35 cellular contexts compared by ENCODE assay signal in the genomic region with DNA sequence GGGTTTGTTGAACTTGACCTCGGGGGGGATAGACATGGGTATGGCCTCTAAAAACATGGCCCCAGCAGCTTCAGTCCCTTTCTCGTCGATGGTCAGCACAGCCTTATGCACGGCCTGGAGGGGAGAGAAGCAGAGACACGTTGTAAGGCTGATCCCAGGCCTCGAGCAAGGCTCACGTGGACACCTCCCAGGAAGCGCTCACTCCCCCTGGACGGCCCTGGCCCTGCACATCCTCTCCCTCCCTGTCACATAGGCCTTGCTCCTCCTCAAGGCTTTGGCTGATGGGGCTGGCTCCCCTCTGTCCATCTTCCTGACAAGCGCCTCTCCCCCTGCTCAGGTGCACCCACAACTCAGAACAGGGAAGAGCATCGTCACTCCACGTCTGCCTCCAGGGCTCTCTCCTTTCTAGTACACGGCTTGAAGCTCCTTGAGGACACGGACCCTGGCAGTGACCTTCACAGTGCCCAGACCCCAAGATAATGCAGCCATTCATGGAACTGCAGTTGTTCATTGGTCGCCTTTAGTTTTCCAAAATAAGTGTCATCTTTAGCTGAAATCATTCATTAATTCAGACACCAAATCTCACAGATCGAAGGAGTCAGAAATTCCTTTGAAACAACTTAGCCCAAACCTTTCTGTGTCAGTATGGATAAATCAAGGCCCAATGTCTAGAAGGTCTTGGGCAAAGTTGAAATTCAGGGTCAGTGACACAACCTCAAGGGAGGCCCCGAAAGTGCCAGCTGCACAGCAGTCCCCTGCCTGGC. TPM values are rescaled to one million over a fixed set of nuclear protein-coding genes. Genes with fewer than 3 reads are reported as not detected.
"Had no signal": no experiment of that assay in that cellular context is flagged by ENCODE, and none has a peak within 500 bp of the region (broad histone marks: within the 10 kb centered on the region; RNA-seq: fewer than 3 reads in every experiment).

No MANE protein-coding gene starts in this region.

- H2AFZ ChIP-seq: parathyroid adenoma had no signal

- H3K36me3 ChIP-seq: breast epithelium, esophagus squamous epithelium, right atrium auricular region, thyroid gland, vagina had no signal

- H3K79me2 ChIP-seq: parathyroid adenoma had no signal

- H3K9me3 ChIP-seq: breast epithelium, esophagus squamous epithelium, heart right ventricle, left lung, right atrium auricular region, spleen, stomach, thyroid gland, upper lobe of left lung, vagina had no signal

- H3K4me3 ChIP-seq: breast epithelium, esophagus squamous epithelium, heart right ventricle, left lung, right atrium auricular region, spleen, stomach, thyroid gland, upper lobe of left lung, vagina had no signal

- H3K36me3 Mint-ChIP-seq: activated CD4-positive, alpha-beta memory T cell treated with anti-CD3 and anti-CD28 coated beads for 36 hours; mesothelial cell of epicardium; naive B cell had no signal

- DNase-seq: activated CD4-positive, alpha-beta memory T cell treated with anti-CD3 and anti-CD28 coated beads for 36 hours; activated CD4-positive, alpha-beta T cell treated with anti-CD3 and anti-CD28 coated beads, Interleukin-2, amount 10 ng/mL, durations not matched to agents 24 days and 14 days; activated naive CD4-positive, alpha-beta T cell treated with Interleukin-2 at 50 U/mL for 16 hours; activated T-cell treated with anti-CD3 and anti-CD28 coated beads, Interleukin-2, amount 50 U/mL, for 4 hours; effector CD8-positive, alpha-beta T cell; esophagus squamous epithelium; foreskin melanocyte; heart right ventricle; kidney glomerular epithelial cell; naive B cell; nephron progenitor cell; occipital lobe; spleen; stimulated activated CD4-positive, alpha-beta T cell treated with anti-CD3 and anti-CD28 coated beads, Interleukin-2, amount 100 ng/mL, for 48 hours; stomach; thyroid gland; upper lobe of left lung had no signal

- H3K27ac Mint-ChIP-seq: activated CD4-positive, alpha-beta T cell treated with anti-CD3 and anti-CD28 coated beads, Interleukin-2, amount 10 ng/mL, durations not matched to agents 24 days and 14 days; activated T-helper 2 cell treated with anti-CD3 and anti-CD28 coated beads, Interferon-gamma antibody, Interleukin-2, Interleukin-4, amounts not matched to agents 10 μg/mL and 5 μg/mL and 100 μg/mL, durations not matched to agents 14 hours and 24 hours and 36 hours; mesothelial cell of epicardium; naive B cell; nephron progenitor cell had no signal

- H3K4me3 Mint-ChIP-seq: activated CD4-positive, alpha-beta T cell treated with anti-CD3 and anti-CD28 coated beads, Interleukin-2, amount 10 ng/mL, durations not matched to agents 24 days and 14 days; activated T-cell treated with anti-CD3 and anti-CD28 coated beads, Interleukin-2, amount 50 U/mL, for 4 hours; central memory CD8-positive, alpha-beta T cell; mesothelial cell of epicardium; nephron progenitor cell had no signal

- H3K4me1 Mint-ChIP-seq: activated CD4-positive, alpha-beta T cell treated with anti-CD3 and anti-CD28 coated beads, Interleukin-2, amount 10 ng/mL, durations not matched to agents 24 days and 14 days; central memory CD8-positive, alpha-beta T cell; mesothelial cell of epicardium; naive B cell had no signal

- ATAC-seq: activated T-cell treated with anti-CD3 and anti-CD28 coated beads, Interleukin-2, amount 50 U/mL, for 4 hours; heart right ventricle; left lung had no signal

- H3K4me1 ChIP-seq: breast epithelium, parathyroid adenoma, right atrium auricular region, vagina had no signal

- H3K9ac ChIP-seq: parathyroid adenoma had no signal

- FAIRE-seq: colon, endometrium, TTC549 had no signal

- H3K9me3 Mint-ChIP-seq: activated CD4-positive, alpha-beta memory T cell treated with anti-CD3 and anti-CD28 coated beads for 36 hours; activated CD4-positive, alpha-beta T cell treated with anti-CD3 and anti-CD28 coated beads, Interleukin-2, amount 10 ng/mL, durations not matched to agents 24 days and 14 days; activated T-cell treated with anti-CD3 and anti-CD28 coated beads, Interleukin-2, amount 50 U/mL, for 4 hours; activated T-helper 2 cell treated with anti-CD3 and anti-CD28 coated beads, Interferon-gamma antibody, Interleukin-2, Interleukin-4, amounts not matched to agents 10 μg/mL and 5 μg/mL and 100 μg/mL, durations not matched to agents 14 hours and 24 hours and 36 hours; central memory CD8-positive, alpha-beta T cell; mesothelial cell of epicardium; nephron progenitor cell had no signal

- H3K27ac ChIP-seq: breast epithelium, epithelial cell of prostate, esophagus squamous epithelium, heart right ventricle, left lung, parathyroid adenoma, right atrium auricular region, spleen, stomach, thyroid gland, upper lobe of left lung, vagina, VCaP had no signal

- H3K27me3 ChIP-seq: breast epithelium, left lung, right atrium auricular region, spleen, stomach, thyroid gland, upper lobe of left lung, vagina had no signal

- H3K27me3 Mint-ChIP-seq: activated CD4-positive, alpha-beta memory T cell treated with anti-CD3 and anti-CD28 coated beads for 36 hours; activated CD4-positive, alpha-beta T cell treated with anti-CD3 and anti-CD28 coated beads, Interleukin-2, amount 10 ng/mL, durations not matched to agents 24 days and 14 days had no signal

RNA-seq across cellular contexts. Expression of gene SERPINA1, which starts 9.7 kb away (rescaled TPM):
- total RNA-seq: dermis microvascular lymphatic vessel endothelial cell, lung microvascular endothelial cell, pulmonary artery endothelial cell had no signal

RNA-seq across cellular contexts. Expression of gene SERPINA2, which starts 12.2 kb away (rescaled TPM):
- total RNA-seq: activated CD4-positive, alpha-beta memory T cell treated with anti-CD3 and anti-CD28 coated beads for 36 hours; activated CD4-positive, alpha-beta T cell treated with anti-CD3 and anti-CD28 coated beads, Interleukin-2, amount 10 ng/mL, durations not matched to agents 24 days and 14 days; activated T-cell treated with anti-CD3 and anti-CD28 coated beads, Interleukin-2, amount 50 U/mL, for 4 hours; activated T-helper 2 cell treated with anti-CD3 and anti-CD28 coated beads, Interferon-gamma antibody, Interleukin-2, Interleukin-4, amounts not matched to agents 10 μg/mL and 5 μg/mL and 100 μg/mL, durations not matched to agents 14 hours and 24 hours and 36 hours; breast epithelium; dermis microvascular lymphatic vessel endothelial cell; esophagus squamous epithelium; glomerular endothelial cell; heart right ventricle; left lung; lung microvascular endothelial cell; mesothelial cell of epicardium; occipital lobe; pulmonary artery endothelial cell; right atrium auricular region; spleen; stomach; T-helper 1 cell treated with Interleukin-12 subunit alpha and Interleukin-12 subunit beta and Interleukin-4 antibody, amounts not matched to agents 30 ng/mL and 1 ng/mL, for 36 hours; thyroid gland; upper lobe of left lung; vagina had no signal
- polyA plus RNA-seq: heart right ventricle, spleen, stomach had no signal

RNA-seq across cellular contexts. Expression of gene SERPINA6, which starts 55.6 kb away (rescaled TPM):
- total RNA-seq: activated CD4-positive, alpha-beta memory T cell treated with anti-CD3 and anti-CD28 coated beads for 36 hours; activated CD4-positive, alpha-beta T cell treated with anti-CD3 and anti-CD28 coated beads, Interleukin-2, amount 10 ng/mL, durations not matched to agents 24 days and 14 days; activated T-cell treated with anti-CD3 and anti-CD28 coated beads, Interleukin-2, amount 50 U/mL, for 4 hours; activated T-helper 2 cell treated with anti-CD3 and anti-CD28 coated beads, Interferon-gamma antibody, Interleukin-2, Interleukin-4, amounts not matched to agents 10 μg/mL and 5 μg/mL and 100 μg/mL, durations not matched to agents 14 hours and 24 hours and 36 hours; dermis microvascular lymphatic vessel endothelial cell; esophagus squamous epithelium; glomerular endothelial cell; heart right ventricle; left lung; lung microvascular endothelial cell; mesothelial cell of epicardium; occipital lobe; pulmonary artery endothelial cell; right atrium auricular region; spleen; stomach; T-helper 1 cell treated with Interleukin-12 subunit alpha and Interleukin-12 subunit beta and Interleukin-4 antibody, amounts not matched to agents 30 ng/mL and 1 ng/mL, for 36 hours; thyroid gland; vagina had no signal
- polyA plus RNA-seq: heart right ventricle, spleen had no signal
